22 cellular contexts compared by ENCODE assay signal in the genomic region with DNA sequence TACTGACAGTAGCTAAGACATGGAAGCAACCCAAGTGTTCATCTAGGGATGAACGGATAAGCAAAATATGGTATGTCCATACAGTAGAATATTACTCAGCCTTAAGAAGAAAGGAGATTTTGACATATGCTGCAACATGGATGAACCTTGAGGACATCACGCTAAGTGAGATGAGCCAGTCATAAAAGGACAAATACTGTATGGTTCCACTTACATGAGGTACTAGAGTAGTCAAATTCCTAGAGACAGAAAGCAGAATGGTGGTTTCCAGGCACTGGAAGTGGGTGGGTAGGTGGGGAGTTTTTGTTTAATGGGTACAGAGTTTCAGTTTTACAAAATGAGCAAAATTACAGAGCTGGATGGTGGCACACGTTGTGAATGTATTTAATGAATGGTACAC. TPM values are rescaled to one million over a fixed set of nuclear protein-coding genes. Genes with fewer than 3 reads are reported as not detected.
"Had no signal": no experiment of that assay in that cellular context is flagged by ENCODE, and none has a peak within 500 bp of the region (broad histone marks: within the 10 kb centered on the region; RNA-seq: fewer than 3 reads in every experiment).

No MANE protein-coding gene starts in this region.

- H3K79me2 ChIP-seq: parathyroid adenoma had no signal

- H3K4me3 ChIP-seq: dorsolateral prefrontal cortex, gastrocnemius medialis, lower lobe of right lung, right lobe of liver, testis, tibial artery had no signal

- H3K4me3 Mint-ChIP-seq: naive thymus-derived CD8-positive, alpha-beta T cell; nephron progenitor cell; type B pancreatic cell had no signal

- H3K36me3 ChIP-seq: gastrocnemius medialis, lower lobe of right lung, right lobe of liver had no signal

- H2AFZ ChIP-seq: parathyroid adenoma had no signal

- FAIRE-seq: small intestine had no signal

- H3K27ac ChIP-seq: dorsolateral prefrontal cortex, epithelial cell of prostate, gastrocnemius medialis, lower lobe of right lung, parathyroid adenoma, right lobe of liver, testis, tibial artery had no signal

- H3K9me3 ChIP-seq: gastrocnemius medialis, lower lobe of right lung, right lobe of liver, testis, tibial artery had no signal

- DNase-seq: cortex of kidney; dorsolateral prefrontal cortex; effector CD4-positive, alpha-beta T cell; gastrocnemius medialis; left ventricle myocardium superior; lower lobe of right lung; nephron progenitor cell; occipital lobe; right lobe of liver; small intestine; stimulated activated CD4-positive, alpha-beta T cell treated with anti-CD3 and anti-CD28 coated beads, Interleukin-15, amount 100 ng/mL, for 24 hours; stimulated activated CD4-positive, alpha-beta T cell treated with anti-CD3 and anti-CD28 coated beads, Interleukin-2, amount 100 ng/mL, for 48 hours; stimulated activated naive CD4-positive, alpha-beta T cell; substantia nigra; testis; tibial artery had no signal

- ATAC-seq: lower lobe of right lung had no signal

- H3K4me1 ChIP-seq: gastrocnemius medialis, lower lobe of right lung, parathyroid adenoma, right lobe of liver, testis had no signal

- H3K27me3 ChIP-seq: dorsolateral prefrontal cortex, gastrocnemius medialis, right lobe of liver, testis had no signal

- H3K9me3 Mint-ChIP-seq: nephron progenitor cell, type B pancreatic cell had no signal

- H3K9ac ChIP-seq: parathyroid adenoma had no signal

- H3K27ac Mint-ChIP-seq: naive thymus-derived CD8-positive, alpha-beta T cell; nephron progenitor cell; progenitor cell of endocrine pancreas; type B pancreatic cell had no signal

RNA-seq across cellular contexts. Expression of a gene that starts 18.1 kb away (rescaled TPM):
- total RNA-seq: naive thymus-derived CD8-positive, alpha-beta T cell had no signal
- polyA plus RNA-seq: keratinocyte; naive thymus-derived CD8-positive, alpha-beta T cell had no signal
